ENCODE assay signal across 9 cellular contexts in the genomic region with DNA sequence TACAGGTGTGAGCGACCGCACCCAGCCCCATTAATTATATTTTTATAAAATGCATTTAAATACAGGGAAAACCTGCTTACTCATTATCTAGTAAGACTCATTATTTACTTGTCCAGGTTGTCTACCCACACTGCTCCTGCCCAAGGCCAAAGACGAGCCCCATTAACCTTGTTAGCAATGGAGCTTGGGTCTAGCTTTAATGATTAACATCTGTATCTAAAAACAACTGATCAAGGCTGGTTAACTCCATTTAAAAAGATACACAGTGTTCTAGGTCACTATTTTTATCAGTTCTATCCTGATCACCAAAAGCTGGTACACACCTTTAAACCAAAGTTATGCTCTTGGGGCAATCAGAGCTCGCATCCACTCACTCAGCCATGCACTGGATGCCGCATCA. TPM values are rescaled to one million over a fixed set of nuclear protein-coding genes. Genes with fewer than 3 reads are reported as not detected.
DNase-seq lines count a peak whose midpoint lies in the region; ATAC-seq and TF ChIP-seq lines count a peak whose summit lies in the region.
"Had no signal": no experiment of that assay in that cellular context is flagged by ENCODE, and none has a peak within 500 bp of the region (broad histone marks: within the 10 kb centered on the region; RNA-seq: fewer than 3 reads in every experiment).

No MANE protein-coding gene starts in this region.

- H2BK15ac ChIP-seq in neuronal stem cell (ENCODE audit: low read length) = no peak overlapping the region

- H3K4me2 ChIP-seq in neuronal stem cell (ENCODE audit: insufficient read depth, low read length, poor library complexity, severe bottlenecking) = no peak overlapping the region

- H3K4me1 ChIP-seq in endodermal cell (ENCODE audit: control insufficient read depth, insufficient read depth, low read length) (no peaks in the 10 kb centered on the region), neuronal stem cell (ENCODE audit: control insufficient read depth in 2 of 2, insufficient read depth in 1 of 2, low read depth in 1 of 2, low read length in 2 of 2) (peaks cover 0 to 11% of the 10 kb centered on the region in 2 donors), vagina (peaks cover 57% of the 10 kb centered on the region)

- H3K27ac ChIP-seq in endodermal cell (ENCODE audit: low read depth, low read length) (no peak overlapping the region), neuronal stem cell (replicated peaks; ENCODE audit: low read length) (peak overlapping the region; percentile 8), vagina (peak overlapping the region; percentile 82)
- H3K27ac ChIP-seq: HL-60 had no signal

- no peak overlapping the region for H2BK120ac ChIP-seq in neuronal stem cell (ENCODE audit: low read depth, low read length)

- DNase-seq in stimulated activated naive CD8-positive, alpha-beta T cell treated with anti-CD3 and anti-CD28 coated beads, Interleukin-15, amount 100 ng/mL, for 72 hours = no peak
- DNase-seq in endodermal cell (no peak), neuronal stem cell (ENCODE audit: low spot score) (no peak), vagina (ENCODE audit: extremely low spot score in 2 of 2) (no peak), RKO (ENCODE audit: low spot score) (no peak), DMS114 treated with DMSO at 0.1 percent for 48 hours (lab: John Stamatoyannopoulos, UW; ENCODE audit: unreplicated experiment) (no peak)
- no peak for DNase-seq in activated effector memory CD4-positive, alpha-beta T cell treated with anti-CD3 and anti-CD28 coated beads, Interleukin-2, amount 50 U/mL, for 16 hours

- H3K79me1 ChIP-seq in neuronal stem cell (ENCODE audit: low read depth, low read length) = peaks cover 5% of the 10 kb centered on the region

- peak overlapping the region; percentile 26 for H3K27ac Mint-ChIP-seq in stimulated activated naive CD8-positive, alpha-beta T cell treated with anti-CD3 and anti-CD28 coated beads, Interleukin-15, Interleukin-2, amounts not matched to agents 100 ng/mL and 50 ng/mL, for 24 hours
- H3K27ac Mint-ChIP-seq in stimulated activated naive CD8-positive, alpha-beta T cell treated with anti-CD3 and anti-CD28 coated beads, Interleukin-15, amount 100 ng/mL, for 72 hours = no peak overlapping the region
- peak overlapping the region; percentile 75 for H3K27ac Mint-ChIP-seq in endodermal cell

- H2BK5ac ChIP-seq in neuronal stem cell (ENCODE audit: low read length) = no peak overlapping the region

- H3K4me3 Mint-ChIP-seq in stimulated activated naive CD8-positive, alpha-beta T cell treated with anti-CD3 and anti-CD28 coated beads, Interleukin-15, Interleukin-2, amounts not matched to agents 100 ng/mL and 50 ng/mL, for 24 hours = no peak overlapping the region
- H3K4me3 Mint-ChIP-seq in stimulated activated naive CD8-positive, alpha-beta T cell treated with anti-CD3 and anti-CD28 coated beads, Interleukin-15, amount 100 ng/mL, for 72 hours = no peak overlapping the region
- H3K4me3 Mint-ChIP-seq in endodermal cell = no peak overlapping the region

- ATAC-seq in stimulated activated naive CD8-positive, alpha-beta T cell treated with anti-CD3 and anti-CD28 coated beads, Interleukin-15, amount 100 ng/mL, for 72 hours = no peak

- TF ChIP-seq CTCF in endodermal cell (conservative IDR thresholded peaks at IDR 0.05) (no peak), vagina (IDR thresholded peaks at IDR 0.05) (no peak)

- H3K9me3 Mint-ChIP-seq in stimulated activated naive CD8-positive, alpha-beta T cell treated with anti-CD3 and anti-CD28 coated beads, Interleukin-15, Interleukin-2, amounts not matched to agents 100 ng/mL and 50 ng/mL, for 24 hours = no peaks in the 10 kb centered on the region
- no peaks in the 10 kb centered on the region for H3K9me3 Mint-ChIP-seq in stimulated activated naive CD8-positive, alpha-beta T cell treated with anti-CD3 and anti-CD28 coated beads, Interleukin-15, amount 100 ng/mL, for 72 hours
- H3K9me3 Mint-ChIP-seq in endodermal cell = no peaks in the 10 kb centered on the region

- no peak overlapping the region for H3K4me3 ChIP-seq in endodermal cell (ENCODE audit: low read length)
- H3K4me3 ChIP-seq in neuronal stem cell (ENCODE audit: low read length in 2 of 2) = no peak overlapping the region
- peak overlapping the region in 1 of 2 donors; percentile 49 for H3K4me3 ChIP-seq in vagina

- no peaks in the 10 kb centered on the region for H3K27me3 ChIP-seq in endodermal cell (ENCODE audit: control insufficient read depth, insufficient read depth, low read length, poor library complexity, severe bottlenecking)
- no peaks in the 10 kb centered on the region for H3K27me3 ChIP-seq in neuronal stem cell (ENCODE audit: control insufficient read depth in 3 of 3, insufficient read depth in 3 of 3, low read depth in 1 of 3, low read length in 3 of 3)
- no peaks in the 10 kb centered on the region for H3K27me3 ChIP-seq in vagina

- H3K14ac ChIP-seq in neuronal stem cell (ENCODE audit: low read length) = no peak overlapping the region

- H2AFZ ChIP-seq in neuronal stem cell (ENCODE audit: low read length) = no peak overlapping the region

- H2BK12ac ChIP-seq in neuronal stem cell (ENCODE audit: low read length) = no peak overlapping the region

- H3K9me3 ChIP-seq in endodermal cell (ENCODE audit: control insufficient read depth, low read length) (no peaks in the 10 kb centered on the region), neuronal stem cell (replicated peaks in 1 of 2; ENCODE audit: control insufficient read depth in 2 of 2, insufficient read depth in 1 of 2, low read depth in 1 of 2, low read length in 2 of 2) (peaks cover 0 to 4% of the 10 kb centered on the region in 2 donors), vagina (no peaks in the 10 kb centered on the region)

- peaks cover 21% of the 10 kb centered on the region for H3K4me1 Mint-ChIP-seq in stimulated activated naive CD8-positive, alpha-beta T cell treated with anti-CD3 and anti-CD28 coated beads, Interleukin-15, Interleukin-2, amounts not matched to agents 100 ng/mL and 50 ng/mL, for 24 hours (ENCODE audit: low read depth)
- H3K4me1 Mint-ChIP-seq in stimulated activated naive CD8-positive, alpha-beta T cell treated with anti-CD3 and anti-CD28 coated beads, Interleukin-15, amount 100 ng/mL, for 72 hours = peaks cover 11% of the 10 kb centered on the region
- peaks cover 11% of the 10 kb centered on the region for H3K4me1 Mint-ChIP-seq in endodermal cell

- H3K18ac ChIP-seq in neuronal stem cell (ENCODE audit: low read length) = no peak overlapping the region

- H3K27me3 Mint-ChIP-seq in stimulated activated naive CD8-positive, alpha-beta T cell treated with anti-CD3 and anti-CD28 coated beads, Interleukin-15, Interleukin-2, amounts not matched to agents 100 ng/mL and 50 ng/mL, for 24 hours = no peaks in the 10 kb centered on the region
- no peaks in the 10 kb centered on the region for H3K27me3 Mint-ChIP-seq in stimulated activated naive CD8-positive, alpha-beta T cell treated with anti-CD3 and anti-CD28 coated beads, Interleukin-15, amount 100 ng/mL, for 72 hours
- no peaks in the 10 kb centered on the region for H3K27me3 Mint-ChIP-seq in endodermal cell (ENCODE audit: insufficient read depth)

- intact Hi-C loops in vagina (cut with DNase I) = no loop called here

- peaks cover 57% of the 10 kb centered on the region for H3K36me3 Mint-ChIP-seq in stimulated activated naive CD8-positive, alpha-beta T cell treated with anti-CD3 and anti-CD28 coated beads, Interleukin-15, Interleukin-2, amounts not matched to agents 100 ng/mL and 50 ng/mL, for 24 hours (ENCODE audit: low read depth)
- H3K36me3 Mint-ChIP-seq in endodermal cell (ENCODE audit: low read depth) = peaks cover 71% of the 10 kb centered on the region

- peaks cover 85% of the 10 kb centered on the region for H3K36me3 ChIP-seq in endodermal cell (ENCODE audit: control insufficient read depth, insufficient read depth, low read length)
- H3K36me3 ChIP-seq in neuronal stem cell (replicated peaks in 1 of 2; ENCODE audit: control insufficient read depth in 2 of 2, insufficient read depth in 2 of 2, low read length in 2 of 2) = peaks cover 32 to 93% of the 10 kb centered on the region in 2 donors
- H3K36me3 ChIP-seq in vagina = peaks cover 3 to 31% of the 10 kb centered on the region in 2 donors

- H3K9ac ChIP-seq in endodermal cell (ENCODE audit: extremely low read depth, low read length, poor library complexity, severe bottlenecking) (no peak overlapping the region), neuronal stem cell (ENCODE audit: low read depth, low read length, poor library complexity) (no peak overlapping the region)

- no peak overlapping the region for H4K91ac ChIP-seq in neuronal stem cell (ENCODE audit: low read depth, low read length, poor library complexity)

- no peak overlapping the region for H2AK5ac ChIP-seq in neuronal stem cell (ENCODE audit: low read depth, low read length)

- 88 to 98% methylated on average over 3 to 5 of the region's 5 CpGs for WGBS in endodermal cell (ENCODE audit: insufficient coverage in 1 of 2, insufficient read length in 1 of 2), 2 experiments
- no CpG with 5 or more reads among the region's 5 CpGs for WGBS in neuronal stem cell (ENCODE audit: extremely low coverage in 2 of 2, insufficient read length in 2 of 2, insufficient replicate concordance in 1 of 2), 2 donors

- H4K8ac ChIP-seq in neuronal stem cell (ENCODE audit: low read depth, low read length) = no peak overlapping the region

- no peak overlapping the region for H3K4ac ChIP-seq in neuronal stem cell (ENCODE audit: low read length)

- H3K23ac ChIP-seq in neuronal stem cell (ENCODE audit: low read depth, low read length, poor library complexity) = no peak overlapping the region

- TF ChIP-seq POLR2A in vagina (IDR thresholded peaks at IDR 0.05) = no peak

RNA-seq across cellular contexts. Expression of a gene that starts 10.4 kb away (rescaled TPM):
- total RNA-seq in endodermal cell (10 to 100 TPM; 30.9 to 32.5 TPM), vagina (45.9 TPM)
- 30.2 TPM for polyA plus RNA-seq in endodermal cell (2013, experiment 1 of 2)
- polyA plus RNA-seq in endodermal cell (2013, experiment 2 of 2) = 26.9 TPM
- polyA plus RNA-seq in neuronal stem cell (2013, experiment 1 of 2) = 17.6 TPM
- 17.5 TPM for polyA plus RNA-seq in neuronal stem cell (2013, experiment 2 of 2)

RNA-seq across cellular contexts. Expression of a gene that starts 20.9 kb away (rescaled TPM):
- total RNA-seq in endodermal cell (100 to 1,000 TPM; 104 to 127 TPM), vagina (119 TPM)
- 219 TPM for polyA plus RNA-seq in endodermal cell (2013, experiment 1 of 2)
- 181 TPM for polyA plus RNA-seq in endodermal cell (2013, experiment 2 of 2)
- polyA plus RNA-seq in neuronal stem cell (2013, experiment 1 of 2) = 189 TPM
- polyA plus RNA-seq in neuronal stem cell (2013, experiment 2 of 2) = 187 TPM

RNA-seq across cellular contexts. Expression of a gene that starts 33.5 kb away (rescaled TPM):
- total RNA-seq in endodermal cell (10 to 100 TPM; 20.7 to 30.1 TPM), vagina (2.2 TPM)
- 24.4 TPM for polyA plus RNA-seq in endodermal cell (2013, experiment 1 of 2)
- polyA plus RNA-seq in endodermal cell (2013, experiment 2 of 2) = 22.9 TPM
- 8.4 TPM for polyA plus RNA-seq in neuronal stem cell (2013, experiment 1 of 2)
- 8.5 TPM for polyA plus RNA-seq in neuronal stem cell (2013, experiment 2 of 2)

Comparison
In these comparisons a context has a peak if more than half of its experiments do, and no peak if none do; other contexts are left out.
1. H3K27ac Mint-ChIP-seq: peak in stimulated activated naive CD8-positive, alpha-beta T cell treated with anti-CD3 and anti-CD28 coated beads, Interleukin-15, Interleukin-2, amounts not matched to agents 100 ng/mL and 50 ng/mL, for 24 hours (single experiment) and endodermal cell (single experiment); none in stimulated activated naive CD8-positive, alpha-beta T cell treated with anti-CD3 and anti-CD28 coated beads, Interleukin-15, amount 100 ng/mL, for 72 hours (0 of 2).